In the genomic region with DNA sequence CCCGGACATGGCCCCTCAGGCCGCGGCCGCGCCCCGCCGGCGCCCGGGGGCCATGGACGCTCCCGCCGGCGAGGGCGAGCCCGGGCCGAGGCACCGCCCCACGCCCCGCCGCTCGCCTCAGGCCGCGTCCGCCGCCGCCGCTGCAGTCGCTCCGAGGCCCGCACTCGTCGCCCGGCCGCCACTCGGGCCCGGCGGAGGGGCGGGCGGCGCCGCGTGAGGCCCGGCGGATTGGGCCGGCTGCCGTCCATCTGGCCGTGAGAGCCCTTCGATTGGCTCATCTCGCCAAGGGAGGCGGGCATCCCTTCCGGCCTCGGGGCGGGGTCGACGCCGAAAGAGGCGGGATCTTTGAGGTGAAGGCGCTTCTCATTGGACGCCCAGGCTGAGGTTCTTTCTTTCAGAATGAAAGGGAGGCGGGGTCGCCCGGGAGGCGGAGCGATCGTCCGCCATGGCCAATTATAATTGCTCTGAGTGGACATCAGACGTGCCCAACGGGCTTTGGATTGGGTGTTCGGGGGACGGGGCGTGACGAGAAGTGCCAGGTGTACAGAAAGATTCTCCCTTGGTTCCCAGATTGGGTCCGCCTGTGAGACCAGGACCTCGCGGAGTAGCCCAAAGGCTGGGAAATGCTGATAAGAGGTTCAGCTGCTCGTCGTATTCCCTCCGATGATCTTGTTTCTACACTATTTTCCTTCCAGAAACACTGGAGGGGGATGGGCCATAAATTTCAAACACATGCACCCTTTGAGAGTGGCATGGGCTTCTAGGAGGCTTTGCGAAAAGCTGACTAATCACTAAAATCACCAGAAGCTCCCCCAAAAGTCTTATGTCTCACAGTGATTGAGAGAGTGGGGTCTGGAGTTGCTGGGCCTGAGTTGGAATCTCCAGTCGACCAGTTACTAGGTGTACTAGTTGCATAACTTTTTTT, we compare ENCODE assay signal across 8 cellular contexts. TPM values are rescaled to one million over a fixed set of nuclear protein-coding genes. Genes with fewer than 3 reads are reported as not detected.
DNase-seq lines count a peak whose midpoint lies in the region; TF ChIP-seq lines count a peak whose summit lies in the region.

A gene with protein sequence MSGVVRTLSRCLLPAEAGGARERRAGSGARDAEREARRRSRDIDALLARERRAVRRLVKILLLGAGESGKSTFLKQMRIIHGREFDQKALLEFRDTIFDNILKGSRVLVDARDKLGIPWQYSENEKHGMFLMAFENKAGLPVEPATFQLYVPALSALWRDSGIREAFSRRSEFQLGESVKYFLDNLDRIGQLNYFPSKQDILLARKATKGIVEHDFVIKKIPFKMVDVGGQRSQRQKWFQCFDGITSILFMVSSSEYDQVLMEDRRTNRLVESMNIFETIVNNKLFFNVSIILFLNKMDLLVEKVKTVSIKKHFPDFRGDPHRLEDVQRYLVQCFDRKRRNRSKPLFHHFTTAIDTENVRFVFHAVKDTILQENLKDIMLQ (minus strand): TSS at position 156 of the 925 bp plus-strand sequence. CDS start 147 bp downstream, at position 9.

- peak; percentile 38 for TF ChIP-seq RAD21 in neural cell (conservative IDR thresholded peaks at IDR 0.05)

- H3K9ac ChIP-seq in neural cell (ENCODE audit: low read length) = peak within 1 kb of the TSS; percentile 69

- peak within 1 kb of the TSS; percentile 98 for H2AFZ ChIP-seq in neural cell (ENCODE audit: low read depth, low read length)

- peak; percentile 100 for DNase-seq in ELF-1 (ENCODE audit: low read depth, low spot score)
- DNase-seq in H7 = peak; percentile 99
- peak; percentile 99 for DNase-seq in M059J (ENCODE audit: low read depth)
- peak; percentile 100 for DNase-seq in SHP77 (lab: John Stamatoyannopoulos, UW)
- DNase-seq in activated effector memory CD4-positive, alpha-beta T cell treated with Interleukin-2 at 50 U/mL for 16 hours = peak; percentile 98
- DNase-seq in fibroblast of the aortic adventitia (ENCODE audit: low read depth) = peak; percentile 97
- DNase-seq in stomach = peak; percentile 100

- H3K36me3 ChIP-seq in H7 (replicated peaks; ENCODE audit: control insufficient read depth, insufficient read depth, low read length) (peaks cover 9% of the 10 kb centered on the region), neural cell (ENCODE audit: insufficient read depth, low read length) (no peaks in the 10 kb centered on the region), stomach (peaks cover 0 to 10% (median 0%) of the 10 kb centered on the region in 4 donors)

- intact Hi-C loops in stomach (cut with DNase I; ENCODE audit: low total_unique reads) = no loop called here

- H4K20me1 ChIP-seq in neural cell (ENCODE audit: insufficient read depth) = no peaks in the 10 kb centered on the region

- H3K79me2 ChIP-seq in neural cell (replicated peaks; ENCODE audit: insufficient read depth, low read length) = peaks cover 36% of the 10 kb centered on the region

- H3K4me1 ChIP-seq in stomach = peaks cover 15 to 41% (median 34%) of the 10 kb centered on the region in 4 donors

- no peak for TF ChIP-seq POLR2A in stomach (IDR thresholded peaks at IDR 0.05)

- 1 to 3% (median 2%) methylated on average over 23 to 80 of the region's 80 CpGs for WGBS in stomach, 5 donors

- H3K4me3 ChIP-seq in H7 (ENCODE audit: insufficient read depth, low read depth, low read length) (peak within 1 kb of the TSS; percentile 84), fibroblast of the aortic adventitia (ENCODE audit: low read depth, low read length) (peak within 1 kb of the TSS; percentile 81), neural cell (ENCODE audit: low read length) (peak within 1 kb of the TSS; percentile 76), stomach (peak within 1 kb of the TSS; percentile 69 to 92 (median 76))

- no peak for TF ChIP-seq EP300 in neural cell (conservative IDR thresholded peaks at IDR 0.05; ENCODE audit: poor library complexity, severe bottlenecking)
- no peak for TF ChIP-seq EP300 in stomach (IDR thresholded peaks at IDR 0.05)

- peak within 1 kb of the TSS; percentile 66 for H3K4me2 ChIP-seq in neural cell (ENCODE audit: low read length)

- TF ChIP-seq CTCF in fibroblast of the aortic adventitia (IDR thresholded peaks at IDR 0.05; ENCODE audit: insufficient read depth, low read length) (no peak), neural cell (IDR thresholded peaks at IDR 0.05; ENCODE audit: poor library complexity, severe bottlenecking) (no peak), stomach (IDR thresholded peaks at IDR 0.05) (no peak)

- peak within 1 kb of the TSS; percentile 79 for H3K27ac ChIP-seq in neural cell (ENCODE audit: low read length)
- H3K27ac ChIP-seq in stomach = peak within 1 kb of the TSS; percentile 65 to 92 (median 80)

- no peaks in the 10 kb centered on the region for H3F3A ChIP-seq in neural cell (ENCODE audit: insufficient read depth, low read length, poor library complexity, severe bottlenecking)

- H3K27me3 ChIP-seq in H7 (ENCODE audit: control insufficient read depth, insufficient read depth, low read length) (no peaks in the 10 kb centered on the region), neural cell (ENCODE audit: insufficient read depth, low read depth, low read length) (no peaks in the 10 kb centered on the region), stomach (no peaks in the 10 kb centered on the region)

- H3K9me3 ChIP-seq in neural cell (ENCODE audit: low read length) = no peaks in the 10 kb centered on the region
- H3K9me3 ChIP-seq in stomach = no peaks in the 10 kb centered on the region

- no peaks in the 10 kb centered on the region for H3K9me2 ChIP-seq in neural cell (ENCODE audit: insufficient read depth, low read length)

TF ChIP-seq in neural cell, 6 proteins besides CTCF, POLR2A, EP300 and RAD21:
- TF ChIP-seq POLR2AphosphoS5 (IDR thresholded peaks at IDR 0.05) = peak; percentile 78
- TF ChIP-seq SMC3 (conservative IDR thresholded peaks at IDR 0.05; ENCODE audit: poor library complexity) = peak; percentile 45
- TF ChIP-seq, protein P1, sequence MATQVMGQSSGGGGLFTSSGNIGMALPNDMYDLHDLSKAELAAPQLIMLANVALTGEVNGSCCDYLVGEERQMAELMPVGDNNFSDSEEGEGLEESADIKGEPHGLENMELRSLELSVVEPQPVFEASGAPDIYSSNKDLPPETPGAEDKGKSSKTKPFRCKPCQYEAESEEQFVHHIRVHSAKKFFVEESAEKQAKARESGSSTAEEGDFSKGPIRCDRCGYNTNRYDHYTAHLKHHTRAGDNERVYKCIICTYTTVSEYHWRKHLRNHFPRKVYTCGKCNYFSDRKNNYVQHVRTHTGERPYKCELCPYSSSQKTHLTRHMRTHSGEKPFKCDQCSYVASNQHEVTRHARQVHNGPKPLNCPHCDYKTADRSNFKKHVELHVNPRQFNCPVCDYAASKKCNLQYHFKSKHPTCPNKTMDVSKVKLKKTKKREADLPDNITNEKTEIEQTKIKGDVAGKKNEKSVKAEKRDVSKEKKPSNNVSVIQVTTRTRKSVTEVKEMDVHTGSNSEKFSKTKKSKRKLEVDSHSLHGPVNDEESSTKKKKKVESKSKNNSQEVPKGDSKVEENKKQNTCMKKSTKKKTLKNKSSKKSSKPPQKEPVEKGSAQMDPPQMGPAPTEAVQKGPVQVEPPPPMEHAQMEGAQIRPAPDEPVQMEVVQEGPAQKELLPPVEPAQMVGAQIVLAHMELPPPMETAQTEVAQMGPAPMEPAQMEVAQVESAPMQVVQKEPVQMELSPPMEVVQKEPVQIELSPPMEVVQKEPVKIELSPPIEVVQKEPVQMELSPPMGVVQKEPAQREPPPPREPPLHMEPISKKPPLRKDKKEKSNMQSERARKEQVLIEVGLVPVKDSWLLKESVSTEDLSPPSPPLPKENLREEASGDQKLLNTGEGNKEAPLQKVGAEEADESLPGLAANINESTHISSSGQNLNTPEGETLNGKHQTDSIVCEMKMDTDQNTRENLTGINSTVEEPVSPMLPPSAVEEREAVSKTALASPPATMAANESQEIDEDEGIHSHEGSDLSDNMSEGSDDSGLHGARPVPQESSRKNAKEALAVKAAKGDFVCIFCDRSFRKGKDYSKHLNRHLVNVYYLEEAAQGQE (IDR thresholded peaks at IDR 0.05; ENCODE audit: borderline replicate concordance) = peak; percentile 36
- no peak for TF ChIP-seq EZH2 (IDR thresholded peaks at IDR 0.05; ENCODE audit: borderline replicate concordance, insufficient read depth, low read length, poor library complexity, severe bottlenecking)
- no peak for TF ChIP-seq MXI1 (conservative IDR thresholded peaks at IDR 0.05; ENCODE audit: poor library complexity, severe bottlenecking)
- TF ChIP-seq TAF1 (IDR thresholded peaks at IDR 0.05; ENCODE audit: low read depth) = no peak

RNA-seq across cellular contexts. Expression of the gene that starts here (rescaled TPM):
- 23.3 and 44.4 TPM in 2 replicates for total RNA-seq in H7 (2014; rRNA removed; shearing (Covaris generic))
- 12.5 and 25.7 TPM in 2 replicates for total RNA-seq in M059J (2014; rRNA removed; shearing (Covaris generic))
- total RNA-seq in fibroblast of the aortic adventitia (ENCODE audit: low replicate concordance) = 16.2 and 19.5 TPM in 2 replicates
- polyA plus RNA-seq in neural cell = 15.5 and 17.2 TPM in 2 replicates
- polyA minus RNA-seq in neural cell = 40.7 and 41.4 TPM in 2 replicates
- total RNA-seq in stomach = 10 to 100 TPM in 4 of 5 donors, 1 to 10 TPM in 1; 2.0 to 54.6 (median 28.6) TPM
- polyA plus RNA-seq in stomach = 10 to 100 TPM in 2 of 3 donors, 1 to 10 TPM in 1; 6.0 to 24.7 (median 19.4) TPM

Comparison
In these comparisons a context has a peak if more than half of its experiments do, and no peak if none do; other contexts are left out.
1. Peak in every context shown above with its lines: DNase-seq, H3K4me3 ChIP-seq and H3K27ac ChIP-seq.